In the genomic region with DNA sequence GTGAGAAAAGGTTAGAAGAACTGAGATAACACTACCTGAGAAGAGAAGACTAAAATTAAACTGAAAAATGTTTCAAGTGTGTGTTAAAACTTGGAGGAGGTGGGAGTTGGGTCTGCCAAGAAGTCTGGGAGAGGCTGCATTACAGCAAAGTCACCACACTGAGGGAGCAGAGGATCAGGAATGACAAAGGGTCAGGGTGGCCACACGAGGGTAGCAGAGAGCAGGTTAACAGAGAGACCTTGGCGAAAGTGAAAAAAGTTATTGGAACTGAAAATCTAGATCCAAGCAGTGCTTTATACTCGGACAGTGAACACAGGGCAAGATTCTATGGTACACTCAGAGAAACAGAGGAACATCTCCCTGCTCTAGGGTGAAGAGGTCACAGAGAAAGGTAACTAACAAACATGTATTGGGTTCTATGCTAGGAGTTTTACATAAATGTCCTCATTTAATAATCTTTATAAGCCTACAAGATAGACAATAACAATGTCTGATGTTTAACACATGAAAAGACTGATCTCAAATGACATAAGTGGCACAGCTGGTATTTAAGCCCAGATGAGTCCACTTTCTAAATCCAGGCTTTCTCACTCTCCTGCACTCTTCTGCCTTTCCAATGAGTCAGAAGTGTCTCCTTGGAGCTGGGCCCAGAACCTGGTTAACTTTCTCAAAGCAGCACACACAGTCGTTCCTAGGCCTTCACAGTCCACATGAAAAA, we compare ENCODE assay signal across 2 cellular contexts.
A peak's percentile ranks its signal among the peaks of the same experiment; 100 is the strongest.
TF ChIP-seq lines count a peak whose summit lies in the region.

No MANE protein-coding gene starts in this region.

TF ChIP-seq in HEK293, 187 proteins besides CTCF, POLR2A, EP300 and RAD21 (continued from another document):
- TF ChIP-seq, protein P1, sequence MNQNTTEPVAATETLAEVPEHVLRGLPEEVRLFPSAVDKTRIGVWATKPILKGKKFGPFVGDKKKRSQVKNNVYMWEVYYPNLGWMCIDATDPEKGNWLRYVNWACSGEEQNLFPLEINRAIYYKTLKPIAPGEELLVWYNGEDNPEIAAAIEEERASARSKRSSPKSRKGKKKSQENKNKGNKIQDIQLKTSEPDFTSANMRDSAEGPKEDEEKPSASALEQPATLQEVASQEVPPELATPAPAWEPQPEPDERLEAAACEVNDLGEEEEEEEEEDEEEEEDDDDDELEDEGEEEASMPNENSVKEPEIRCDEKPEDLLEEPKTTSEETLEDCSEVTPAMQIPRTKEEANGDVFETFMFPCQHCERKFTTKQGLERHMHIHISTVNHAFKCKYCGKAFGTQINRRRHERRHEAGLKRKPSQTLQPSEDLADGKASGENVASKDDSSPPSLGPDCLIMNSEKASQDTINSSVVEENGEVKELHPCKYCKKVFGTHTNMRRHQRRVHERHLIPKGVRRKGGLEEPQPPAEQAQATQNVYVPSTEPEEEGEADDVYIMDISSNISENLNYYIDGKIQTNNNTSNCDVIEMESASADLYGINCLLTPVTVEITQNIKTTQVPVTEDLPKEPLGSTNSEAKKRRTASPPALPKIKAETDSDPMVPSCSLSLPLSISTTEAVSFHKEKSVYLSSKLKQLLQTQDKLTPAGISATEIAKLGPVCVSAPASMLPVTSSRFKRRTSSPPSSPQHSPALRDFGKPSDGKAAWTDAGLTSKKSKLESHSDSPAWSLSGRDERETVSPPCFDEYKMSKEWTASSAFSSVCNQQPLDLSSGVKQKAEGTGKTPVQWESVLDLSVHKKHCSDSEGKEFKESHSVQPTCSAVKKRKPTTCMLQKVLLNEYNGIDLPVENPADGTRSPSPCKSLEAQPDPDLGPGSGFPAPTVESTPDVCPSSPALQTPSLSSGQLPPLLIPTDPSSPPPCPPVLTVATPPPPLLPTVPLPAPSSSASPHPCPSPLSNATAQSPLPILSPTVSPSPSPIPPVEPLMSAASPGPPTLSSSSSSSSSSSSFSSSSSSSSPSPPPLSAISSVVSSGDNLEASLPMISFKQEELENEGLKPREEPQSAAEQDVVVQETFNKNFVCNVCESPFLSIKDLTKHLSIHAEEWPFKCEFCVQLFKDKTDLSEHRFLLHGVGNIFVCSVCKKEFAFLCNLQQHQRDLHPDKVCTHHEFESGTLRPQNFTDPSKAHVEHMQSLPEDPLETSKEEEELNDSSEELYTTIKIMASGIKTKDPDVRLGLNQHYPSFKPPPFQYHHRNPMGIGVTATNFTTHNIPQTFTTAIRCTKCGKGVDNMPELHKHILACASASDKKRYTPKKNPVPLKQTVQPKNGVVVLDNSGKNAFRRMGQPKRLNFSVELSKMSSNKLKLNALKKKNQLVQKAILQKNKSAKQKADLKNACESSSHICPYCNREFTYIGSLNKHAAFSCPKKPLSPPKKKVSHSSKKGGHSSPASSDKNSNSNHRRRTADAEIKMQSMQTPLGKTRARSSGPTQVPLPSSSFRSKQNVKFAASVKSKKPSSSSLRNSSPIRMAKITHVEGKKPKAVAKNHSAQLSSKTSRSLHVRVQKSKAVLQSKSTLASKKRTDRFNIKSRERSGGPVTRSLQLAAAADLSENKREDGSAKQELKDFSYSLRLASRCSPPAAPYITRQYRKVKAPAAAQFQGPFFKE (tag by site-specific recombination; IDR thresholded peaks at IDR 0.05; ENCODE audit: borderline replicate concordance), result no peak
- TF ChIP-seq ZNF223 (tag by site-specific recombination; IDR thresholded peaks at IDR 0.05), result no peak
- no peak for TF ChIP-seq ZNF292 (tag by site-specific recombination; IDR thresholded peaks at IDR 0.05; ENCODE audit: borderline replicate concordance, low read depth)
- TF ChIP-seq ZNF654 (tag by site-specific recombination; IDR thresholded peaks at IDR 0.05; ENCODE audit: low read depth), result peak; percentile 82
- TF ChIP-seq ZNF624 (tag by site-specific recombination; IDR thresholded peaks at IDR 0.05), result no peak

TF ChIP-seq in SK-N-SH, 30 proteins besides CTCF, POLR2A, EP300 and RAD21 (continued from another document):
- TF ChIP-seq ELF1 (IDR thresholded peaks at IDR 0.05) (no peak), TCF12 (IDR thresholded peaks at IDR 0.05) (peak; percentile 56), FOSL2 (IDR thresholded peaks at IDR 0.05; ENCODE audit: borderline replicate concordance, low read depth) (peak; percentile 63; the same call in 1 of the 2 replicates), SMC3 (IDR thresholded peaks at IDR 0.05; ENCODE audit: low read depth, low read length) (peak; percentile 99), FOXJ3 (CRISPR knock-in tag; IDR thresholded peaks at IDR 0.05) (no peak), RCOR1 (IDR thresholded peaks at IDR 0.05; ENCODE audit: low read length) (no peak), CHD2 (IDR thresholded peaks at IDR 0.05; ENCODE audit: low read length, partially characterized antibody) (peak; percentile 28), NFIC (IDR thresholded peaks at IDR 0.05; ENCODE audit: borderline replicate concordance) (peak; percentile 73; the same call in 1 of the 2 replicates)
- TF ChIP-seq, protein P2, sequence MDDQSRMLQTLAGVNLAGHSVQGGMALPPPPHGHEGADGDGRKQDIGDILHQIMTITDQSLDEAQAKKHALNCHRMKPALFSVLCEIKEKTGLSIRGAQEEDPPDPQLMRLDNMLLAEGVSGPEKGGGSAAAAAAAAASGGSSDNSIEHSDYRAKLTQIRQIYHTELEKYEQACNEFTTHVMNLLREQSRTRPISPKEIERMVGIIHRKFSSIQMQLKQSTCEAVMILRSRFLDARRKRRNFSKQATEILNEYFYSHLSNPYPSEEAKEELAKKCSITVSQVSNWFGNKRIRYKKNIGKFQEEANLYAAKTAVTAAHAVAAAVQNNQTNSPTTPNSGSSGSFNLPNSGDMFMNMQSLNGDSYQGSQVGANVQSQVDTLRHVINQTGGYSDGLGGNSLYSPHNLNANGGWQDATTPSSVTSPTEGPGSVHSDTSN (IDR thresholded peaks at IDR 0.05), result 0 out of 2 replicates have a peak, but pooled peaks have one; percentile 13
